ENCODE assay signal across 8 cellular contexts in the genomic region with DNA sequence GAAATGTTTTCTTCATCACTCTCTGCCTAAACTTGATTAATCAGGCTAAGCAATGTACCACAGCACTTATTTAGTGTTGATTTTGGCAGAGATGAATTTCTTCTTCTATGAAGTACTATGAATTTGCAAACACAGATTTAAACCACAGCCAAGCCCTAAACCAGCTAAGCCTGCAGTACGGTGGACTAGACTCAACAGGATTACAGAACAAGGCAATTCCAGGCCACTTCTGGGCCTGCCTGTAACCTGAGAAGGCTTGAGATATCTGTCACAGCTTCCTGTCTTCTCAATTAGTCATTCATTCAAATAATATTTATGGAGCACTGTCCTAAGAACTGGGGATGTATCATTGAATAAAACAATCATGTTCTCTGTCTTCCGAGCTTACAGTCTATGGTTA. TPM values are rescaled to one million over a fixed set of nuclear protein-coding genes. Genes with fewer than 3 reads are reported as not detected.
DNase-seq lines count a peak whose midpoint lies in the region; ATAC-seq and TF ChIP-seq lines count a peak whose summit lies in the region.

No MANE protein-coding gene starts in this region.

- intact Hi-C loops in mammary epithelial cell (cut with micrococcal nuclease): loop anchor here (1.0 kb wide), 1 partner anchor 15 kb away; no protein-coding TSS in a partner anchor

- no peak overlapping the region for H3K4me3 ChIP-seq in mammary epithelial cell (replicated peaks in 1 of 3; ENCODE audit: insufficient read depth in 1 of 3, low read depth in 2 of 3, low read length in 3 of 3)
- no peak overlapping the region for H3K4me3 ChIP-seq in osteoblast (ENCODE audit: insufficient read depth, low read length)
- H3K4me3 ChIP-seq in BE2C (ENCODE audit: low read depth, low read length): no peak overlapping the region

- H4K20me1 ChIP-seq in mammary epithelial cell (ENCODE audit: insufficient read depth, low read length) (no peaks in the 10 kb centered on the region), osteoblast (ENCODE audit: insufficient read depth, low read length) (no peaks in the 10 kb centered on the region)

- H3K9ac ChIP-seq in mammary epithelial cell (ENCODE audit: insufficient read depth, low read length): peak overlapping the region; percentile 46

- no peak for ATAC-seq in GM18511 (IDR thresholded peaks at IDR 0.05; ENCODE audit: unreplicated experiment)

- in situ Hi-C loops in mammary epithelial cell (cut with MboI; ENCODE audit: low sequenced_read_pairs in 2 of 2) (no loop called here), GM13977 (cut with MboI; ENCODE audit: low pct_unique_long_range_greater_than_20kb, low sequenced_read_pairs, unreplicated experiment) (no loop called here)

- H2AFZ ChIP-seq in mammary epithelial cell (ENCODE audit: low read depth, low read length): peak overlapping the region; percentile 58
- H2AFZ ChIP-seq in osteoblast (ENCODE audit: low read length): peak overlapping the region; percentile 8

- no peaks in the 10 kb centered on the region for H3K9me3 ChIP-seq in mammary epithelial cell (replicated peaks; ENCODE audit: insufficient read depth, low read length)
- no peaks in the 10 kb centered on the region for H3K9me3 ChIP-seq in osteoblast (ENCODE audit: low read depth, low read length)
- H3K9me3 ChIP-seq in BE2C: 0 out of 2 replicates have a peak, but pooled peaks cover 3% of the 10 kb centered on the region

- CTCF ChIA-PET in mammary epithelial cell (lab: Charles Lee; ENCODE audit: low non-redundant PET): interaction anchor here (0.7 kb wide), 1 partner anchor 62 kb away, joined by 3 read pairs; no protein-coding TSS in a partner anchor

- H3K27ac ChIP-seq in mammary epithelial cell (ENCODE audit: insufficient read depth, low read depth, low read length): peak overlapping the region; percentile 84
- peak overlapping the region; percentile 89 for H3K27ac ChIP-seq in osteoblast (ENCODE audit: low read depth, low read length)

- H3K4me2 ChIP-seq in mammary epithelial cell (ENCODE audit: insufficient read depth, low read depth, low read length) (peak overlapping the region; percentile 64), osteoblast (ENCODE audit: insufficient read depth, low read length) (peak overlapping the region; percentile 3)

- dilution Hi-C loops in mammary epithelial cell (cut with HindIII; ENCODE audit: low sequenced_read_pairs): no loop called here

- no TSS peak for BruUV-seq in mammary epithelial cell (replicated peaks; lab: Mats Ljungman, UMichigan)

- peak; percentile 80 for DNase-seq in EL
- DNase-seq in NCI-H460 (ENCODE audit: extremely low read depth, low read depth): peak; percentile 64
- peak; percentile 99 for DNase-seq in mammary epithelial cell
- DNase-seq in osteoblast (ENCODE audit: insufficient read length, low spot score, missing footprints): peak; percentile 77
- DNase-seq in activated CD8-positive, alpha-beta memory T cell treated with anti-CD3 and anti-CD28 coated beads, Interleukin-2, amount 50 U/mL, for 4 hours: no peak
- DNase-seq in GM13977 (ENCODE audit: low spot score): no peak
- no peak for DNase-seq in BE2C

- no peaks in the 10 kb centered on the region for H3K36me3 ChIP-seq in mammary epithelial cell (ENCODE audit: insufficient read depth, low read length)
- no peaks in the 10 kb centered on the region for H3K36me3 ChIP-seq in osteoblast (ENCODE audit: insufficient read depth, low read length)
- H3K36me3 ChIP-seq in BE2C: no peaks in the 10 kb centered on the region

- H3K79me2 ChIP-seq in mammary epithelial cell (ENCODE audit: insufficient read depth, low read length) (no peaks in the 10 kb centered on the region), osteoblast (ENCODE audit: insufficient read depth, low read length) (no peaks in the 10 kb centered on the region)

- WGBS in mammary epithelial cell (ENCODE audit: low coverage, missing lambda C conversion rate): 3% methylated on average over 2 of the region's 2 CpGs

- H3K4me1 ChIP-seq in mammary epithelial cell (ENCODE audit: insufficient read depth, low read length): peaks cover 59% of the 10 kb centered on the region
- peaks cover 52% of the 10 kb centered on the region for H3K4me1 ChIP-seq in osteoblast (ENCODE audit: insufficient read depth, low read length)
- peaks cover 3% of the 10 kb centered on the region; the same call in 1 of the 2 replicates for H3K4me1 ChIP-seq in BE2C

- TF ChIP-seq CTCF in mammary epithelial cell (conservative IDR thresholded peaks at IDR 0.05 in 1 of 2, IDR thresholded peaks at IDR 0.05 in 1 of 2; ENCODE audit: extremely low read depth in 1 of 2, insufficient read depth in 1 of 2, low read depth in 1 of 2, low read length in 2 of 2): no peak
- TF ChIP-seq CTCF in osteoblast (IDR thresholded peaks at IDR 0.05; ENCODE audit: extremely low read depth, low read depth, low read length): no peak
- no peak for TF ChIP-seq CTCF in GM13977 (IDR thresholded peaks at IDR 0.05; ENCODE audit: extremely low read depth, insufficient read depth, missing control alignments)
- no peak for TF ChIP-seq CTCF in BE2C (IDR thresholded peaks at IDR 0.05; ENCODE audit: low read depth, low read length)

- no peaks in the 10 kb centered on the region for H3K27me3 ChIP-seq in mammary epithelial cell (ENCODE audit: insufficient read depth, low read length)
- H3K27me3 ChIP-seq in osteoblast (ENCODE audit: insufficient read depth, low read length): no peaks in the 10 kb centered on the region
- no peaks in the 10 kb centered on the region for H3K27me3 ChIP-seq in BE2C

RNA-seq across cellular contexts. Expression of gene CAST, which starts 32.4 kb away (rescaled TPM):
- total RNA-seq in NCI-H460 (2014; rRNA removed; shearing (Covaris generic)): 295 and 302 TPM in 2 replicates
- 137 and 173 TPM in 2 replicates for polyA plus RNA-seq in NCI-H460 (2014; cell fraction: nucleus; rRNA removed)
- total RNA-seq in mammary epithelial cell: 100 to 1,000 TPM; 397 to 459 TPM
- 339 TPM for polyA plus RNA-seq in mammary epithelial cell
- polyA minus RNA-seq in mammary epithelial cell: 359 TPM
- 278 and 281 TPM in 2 replicates for total RNA-seq in osteoblast
- 27.5 TPM for polyA plus RNA-seq in BE2C (2012; ENCODE audit: insufficient read depth, insufficient read length, low read depth)

Comparison
In these comparisons a context has a peak if more than half of its experiments do, and no peak if none do; other contexts are left out.
1. DNase-seq: peak in EL (single experiment), NCI-H460 (single experiment), mammary epithelial cell (single experiment) and osteoblast (single experiment); none in activated CD8-positive, alpha-beta memory T cell treated with anti-CD3 and anti-CD28 coated beads, Interleukin-2, amount 50 U/mL, for 4 hours (single experiment), GM13977 (single experiment) and BE2C (single experiment).